ENCODE assay signal across 13 cellular contexts in genomic region chr2:80303006-80303741, GRCh38. TPM values are rescaled to one million over a fixed set of nuclear protein-coding genes. Genes with fewer than 3 reads are reported as not detected.
DNase-seq lines count a peak whose midpoint lies in the region; ATAC-seq and TF ChIP-seq lines count a peak whose summit lies in the region.
"Had no signal": no experiment of that assay in that cellular context is flagged by ENCODE, and none has a peak within 500 bp of the region (broad histone marks: within the 10 kb centered on the region; RNA-seq: fewer than 3 reads in every experiment).

No MANE protein-coding gene starts in this region.

- H3K27ac ChIP-seq in muscle layer of colon (ENCODE audit: low read depth, low read length) (no peak overlapping the region), tibial nerve (peak overlapping the region in 3 of 4 donors; percentile 39 to 76 (median 54))

- H3K27me3 ChIP-seq in muscle layer of colon (ENCODE audit: control insufficient read depth in 1 of 2, insufficient read depth in 2 of 2, low read length in 2 of 2) (peaks cover 20 to 34% of the 10 kb centered on the region in 2 donors), tibial nerve (peaks cover 0 to 33% of the 10 kb centered on the region in 2 donors)

- H3K9me3 ChIP-seq in muscle layer of colon (ENCODE audit: low read length) (no peaks in the 10 kb centered on the region), tibial nerve (no peaks in the 10 kb centered on the region)

- H3K4me1 Mint-ChIP-seq in natural killer cell = no peaks in the 10 kb centered on the region
- H3K4me1 Mint-ChIP-seq: IgD-negative memory B cell had no signal

- H3K4me1 ChIP-seq in muscle layer of colon (ENCODE audit: insufficient read depth, low read length) = peaks cover 21% of the 10 kb centered on the region
- H3K4me1 ChIP-seq in tibial nerve = peaks cover 0 to 19% (median 0%) of the 10 kb centered on the region in 4 donors

- no peak for TF ChIP-seq POLR2A in tibial nerve (IDR thresholded peaks at IDR 0.05)

- TF ChIP-seq CTCF in tibial nerve (IDR thresholded peaks at IDR 0.05) (no peak), natural killer cell (IDR thresholded peaks at IDR 0.05) (no peak)

- ATAC-seq in natural killer cell = no peak
- no peak for ATAC-seq in HG02763 (IDR thresholded peaks at IDR 0.05; ENCODE audit: unreplicated experiment)

- H3K9me3 Mint-ChIP-seq in natural killer cell = peaks cover 6 to 12% of the 10 kb centered on the region in 2 donors

- peaks cover 6% of the 10 kb centered on the region for H3K36me3 Mint-ChIP-seq in natural killer cell
- H3K36me3 Mint-ChIP-seq: IgD-negative memory B cell had no signal

- H3K36me3 ChIP-seq in muscle layer of colon (ENCODE audit: insufficient read depth, low read length) = no peaks in the 10 kb centered on the region
- H3K36me3 ChIP-seq in tibial nerve = no peaks in the 10 kb centered on the region

- DNase-seq in NCI-H82 (lab: John Stamatoyannopoulos, UW) (peak; percentile 66), NCI-H82 treated with DMSO at 0.1 percent for 48 hours (lab: John Stamatoyannopoulos, UW; ENCODE audit: unreplicated experiment) (no peak), head of caudate nucleus (peak in 38 of 42 donors; percentile 22 to 72 (median 53)), tibial nerve (ENCODE audit: low spot score in 2 of 2) (no peak), SW 1271 (lab: John Stamatoyannopoulos, UW) (no peak), natural killer cell (no peak)
- DNase-seq: NCI-H446 treated with DMSO at 0.1 percent for 48 hours; stimulated activated CD4-positive, alpha-beta T cell treated with anti-CD3 and anti-CD28 coated beads, Interleukin-15, amount 100 ng/mL, for 24 hours had no signal

- no peak overlapping the region for H3K9ac ChIP-seq in muscle layer of colon (ENCODE audit: low read length)

- peak overlapping the region; percentile 25 to 45 for H3K4me3 ChIP-seq in muscle layer of colon (ENCODE audit: low read depth in 1 of 2, low read length in 2 of 2)
- H3K4me3 ChIP-seq in tibial nerve = peak overlapping the region; percentile 17 to 53 (median 32)

- 2 to 7% methylated on average over 22 to 51 of the region's 58 CpGs for WGBS in tibial nerve, 2 donors

- TF ChIP-seq EP300 in tibial nerve (IDR thresholded peaks at IDR 0.05) = peak in 1 of 2 donors; percentile 4

- peaks cover 21 to 28% of the 10 kb centered on the region in 2 donors for H3K27me3 Mint-ChIP-seq in natural killer cell (ENCODE audit: low read depth in 2 of 2)

- intact Hi-C loops in head of caudate nucleus (cut with DNase I) (loop anchor here (5.0 kb wide), 1 partner anchor 231 kb away; no protein-coding TSS in a partner anchor), natural killer cell (cut with micrococcal nuclease) (no loop called here)

- no peak overlapping the region for H3K4me3 Mint-ChIP-seq in natural killer cell
- H3K4me3 Mint-ChIP-seq: IgD-negative memory B cell had no signal

- no peak overlapping the region for H3K27ac Mint-ChIP-seq in natural killer cell

RNA-seq across cellular contexts. Expression of gene LRRTM1, which starts 1.4 kb away (rescaled TPM):
- total RNA-seq in tibial nerve (1 to 10 TPM in 3 of 4 donors, under 1 TPM in 1; 0.59 to 2.4 (median 1.8) TPM), natural killer cell (not detected)
- total RNA-seq: A172, Daoy had no signal

Comparison
In these comparisons a context has a peak if more than half of its experiments do, and no peak if none do; other contexts are left out.
1. DNase-seq: peak in NCI-H82 (single experiment) and head of caudate nucleus (38 of 42); none in NCI-H82 treated with DMSO at 0.1 percent for 48 hours (single experiment), tibial nerve (0 of 2), SW 1271 (0 of 2) and natural killer cell (single experiment).